Comparison of ENCODE assay signal across 16 cellular contexts in genomic region chr12:116058574-116058973, GRCh38.
DNase-seq lines count a peak whose midpoint lies in the region; ATAC-seq and TF ChIP-seq lines count a peak whose summit lies in the region.
"Had no signal": no experiment of that assay in that cellular context is flagged by ENCODE, and none has a peak within 500 bp of the region (broad histone marks: within the 10 kb centered on the region; RNA-seq: fewer than 3 reads in every experiment).

No MANE protein-coding gene starts in this region.

- H3K36me3 ChIP-seq in HEK293 (ENCODE audit: control insufficient read depth in 2 of 2, insufficient read depth in 1 of 2, low read length in 2 of 2) (no peaks in the 10 kb centered on the region), neutrophil (no peaks in the 10 kb centered on the region)

- H3K27ac ChIP-seq in HEK293 (ENCODE audit: extremely low read depth, low read depth, low read length) (no peak overlapping the region), neutrophil (peak overlapping the region; percentile 20)
- H3K27ac ChIP-seq: BLaER1 treated with 17β-estradiol and CSF1 and Interleukin-3, amounts not matched to agents 10 nM and 100 nM had no signal

- H3K4me1 Mint-ChIP-seq in activated T-cell treated with anti-CD3 and anti-CD28 coated beads, Interleukin-2, amount 50 U/mL, for 72 hours (ENCODE audit: low read depth): peaks cover 67% of the 10 kb centered on the region
- peaks cover 3% of the 10 kb centered on the region for H3K4me1 Mint-ChIP-seq in endothelial cell (ENCODE audit: unreplicated experiment)

- peak overlapping the region; percentile 36 for H3K27ac Mint-ChIP-seq in activated T-cell treated with anti-CD3 and anti-CD28 coated beads, Interleukin-2, amount 50 U/mL, for 72 hours
- H3K27ac Mint-ChIP-seq in endothelial cell (ENCODE audit: unreplicated experiment): peak overlapping the region; percentile 9
- H3K27ac Mint-ChIP-seq: CD4-positive, CD25-positive, alpha-beta regulatory T cell had no signal

- POLR2A ChIA-PET in HEK293 (lab: Yijun Ruan, JAX): interaction anchor here (0.7 kb wide), 1 partner anchor 14 kb away, joined by 3 read pairs; no protein-coding TSS in a partner anchor

- H3K9me3 Mint-ChIP-seq in activated T-cell treated with anti-CD3 and anti-CD28 coated beads, Interleukin-2, amount 50 U/mL, for 72 hours: no peaks in the 10 kb centered on the region
- H3K9me3 Mint-ChIP-seq in endothelial cell (ENCODE audit: unreplicated experiment): no peaks in the 10 kb centered on the region
- H3K9me3 Mint-ChIP-seq: CD4-positive, CD25-positive, alpha-beta regulatory T cell had no signal

- H3K4me1 ChIP-seq in HEK293 (ENCODE audit: control insufficient read depth, insufficient read depth, low read length): peaks cover 18% of the 10 kb centered on the region
- H3K4me1 ChIP-seq in neutrophil (ENCODE audit: control insufficient read depth in 1 of 2, insufficient read depth in 1 of 2, low read depth in 1 of 2, low read length in 1 of 2): peaks cover 11 to 26% of the 10 kb centered on the region in 2 experiments

- H3K9me3 ChIP-seq in HEK293 (ENCODE audit: control insufficient read depth, insufficient read depth, low read depth, low read length) (no peaks in the 10 kb centered on the region), neutrophil (no peaks in the 10 kb centered on the region)
- H3K9me3 ChIP-seq: BLaER1 treated with 17β-estradiol and CSF1 and Interleukin-3, amounts not matched to agents 10 nM and 100 nM had no signal

- TF ChIP-seq CTCF in HEK293 (tag by site-specific recombination; IDR thresholded peaks at IDR 0.05) (no peak), endothelial cell (IDR thresholded peaks at IDR 0.05; ENCODE audit: unreplicated experiment) (no peak), neutrophil (IDR thresholded peaks at IDR 0.05) (no peak)

- no peak overlapping the region for H3K4me3 Mint-ChIP-seq in activated T-cell treated with anti-CD3 and anti-CD28 coated beads, Interleukin-2, amount 50 U/mL, for 72 hours
- H3K4me3 Mint-ChIP-seq in endothelial cell (ENCODE audit: unreplicated experiment): no peak overlapping the region
- H3K4me3 Mint-ChIP-seq: CD4-positive, CD25-positive, alpha-beta regulatory T cell had no signal

- no peak for ATAC-seq in activated T-cell treated with anti-CD3 and anti-CD28 coated beads, Interleukin-2, amount 50 U/mL, for 72 hours (replicated peaks in 1 of 2)
- no peak for ATAC-seq in HG03342 (IDR thresholded peaks at IDR 0.05; ENCODE audit: unreplicated experiment)
- ATAC-seq: GM12878, HepG2 had no signal

- no peaks in the 10 kb centered on the region for H3K27me3 ChIP-seq in neutrophil
- H3K27me3 ChIP-seq: BLaER1 treated with 17β-estradiol and CSF1 and Interleukin-3, amounts not matched to agents 10 nM and 100 nM had no signal

- DNase-seq in activated T-cell treated with anti-CD3 and anti-CD28 coated beads, Interleukin-2, amount 50 U/mL, for 72 hours: no peak
- DNase-seq in activated T-cell treated with anti-CD3 and anti-CD28 coated beads, Interleukin-2, amount 50 U/mL, for 1 hour: no peak
- DNase-seq in endothelial cell (ENCODE audit: low spot score): no peak
- no peak for DNase-seq in COLO668 (lab: John Stamatoyannopoulos, UW; ENCODE audit: unreplicated experiment)
- no peak for DNase-seq in mucosa of gallbladder (ENCODE audit: low spot score)
- DNase-seq: ACHN; Calu3; CD4-positive, CD25-positive, alpha-beta regulatory T cell; DMS 273 treated with DMSO at 0.1 percent for 48 hours; H7 had no signal

- H3K36me3 Mint-ChIP-seq in activated T-cell treated with anti-CD3 and anti-CD28 coated beads, Interleukin-2, amount 50 U/mL, for 72 hours (ENCODE audit: insufficient read depth in 2 of 2): no peaks in the 10 kb centered on the region
- H3K36me3 Mint-ChIP-seq in endothelial cell (ENCODE audit: low read depth, unreplicated experiment): no peaks in the 10 kb centered on the region
- H3K36me3 Mint-ChIP-seq: CD4-positive, CD25-positive, alpha-beta regulatory T cell had no signal

- CTCF ChIA-PET in HEK293 (lab: Yijun Ruan, JAX): interaction anchor here (0.7 kb wide), 1 partner anchor 934 kb away, joined by 3 read pairs; no protein-coding TSS in a partner anchor

- H3K4me3 ChIP-seq in HEK293 (ENCODE audit: low read depth, low read length) (no peak overlapping the region), neutrophil (ENCODE audit: low read depth in 1 of 2, low read length in 1 of 2) (no peak overlapping the region)
- H3K4me3 ChIP-seq: BLaER1 treated with 17β-estradiol and CSF1 and Interleukin-3, amounts not matched to agents 10 nM and 100 nM; GM12878 had no signal

- no peaks in the 10 kb centered on the region for H3K27me3 Mint-ChIP-seq in activated T-cell treated with anti-CD3 and anti-CD28 coated beads, Interleukin-2, amount 50 U/mL, for 72 hours (ENCODE audit: low read depth)
- H3K27me3 Mint-ChIP-seq in endothelial cell (ENCODE audit: unreplicated experiment): peaks cover 3% of the 10 kb centered on the region
- H3K27me3 Mint-ChIP-seq: CD4-positive, CD25-positive, alpha-beta regulatory T cell had no signal

TF ChIP-seq in HEK293, 187 proteins besides CTCF, POLR2A, EP300 and RAD21:
- TF ChIP-seq ZNF280C (tag by site-specific recombination; IDR thresholded peaks at IDR 0.05) (no peak), PRDM6 (tag by site-specific recombination; IDR thresholded peaks at IDR 0.05) (0 out of 2 replicates have a peak, but pooled peaks have one; percentile 41), ZBTB20 (tag by site-specific recombination; IDR thresholded peaks at IDR 0.05) (peak; percentile 37; the same call in 1 of the 2 replicates)
